In the genomic region with DNA sequence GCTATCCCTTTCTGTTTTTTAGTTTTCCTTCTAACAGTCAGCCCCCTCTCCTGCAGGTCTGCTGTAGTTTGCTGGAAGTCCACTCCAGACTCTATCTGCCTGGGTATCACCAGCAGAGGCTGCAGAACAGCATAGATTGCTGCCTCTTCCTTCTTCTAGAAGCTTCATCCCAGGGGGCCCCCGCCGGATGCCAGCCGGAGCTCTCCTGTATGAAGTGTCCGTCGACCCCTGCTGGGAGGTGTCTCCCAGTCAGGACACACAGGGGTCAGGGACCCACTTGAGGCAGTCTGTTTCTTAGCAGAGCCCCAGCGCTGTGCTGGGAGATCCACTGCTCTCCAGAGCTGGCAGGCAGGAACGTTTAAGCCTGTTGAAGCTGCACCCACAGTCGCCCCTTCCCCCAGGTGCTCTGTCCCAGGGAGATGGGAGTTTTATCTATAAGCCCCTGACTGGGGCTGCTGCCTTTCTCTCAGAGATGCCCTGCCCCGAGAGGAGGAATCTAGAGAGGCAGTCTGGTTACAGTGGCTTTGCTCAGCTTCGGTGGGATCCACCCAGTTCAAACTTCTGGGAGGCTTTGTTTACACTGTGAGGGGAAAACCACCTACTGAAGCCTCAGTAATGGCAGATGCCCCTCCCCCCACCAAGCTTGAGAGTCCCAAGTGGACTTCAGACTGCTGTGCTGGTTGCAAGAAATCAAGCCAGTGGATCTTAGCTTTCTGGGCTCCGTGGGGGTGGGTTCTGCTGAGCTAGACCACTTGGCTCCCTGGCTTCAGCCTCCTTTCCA, we compare ENCODE assay signal across 8 cellular contexts. TPM values are rescaled to one million over a fixed set of nuclear protein-coding genes. Genes with fewer than 3 reads are reported as not detected.
A peak's percentile ranks its signal among the peaks of the same experiment; 100 is the strongest.
DNase-seq lines count a peak whose midpoint lies in the region; ATAC-seq, FAIRE-seq and TF ChIP-seq lines count a peak whose summit lies in the region.
"Not testable (repeated sequence)": the region's sequence is repeated elsewhere in the genome, so short reads cannot be mapped to it uniquely, and the experiment has no call there.

No MANE protein-coding gene starts in this region.

- TF ChIP-seq CTCF in cardiac muscle cell (IDR thresholded peaks at IDR 0.05; ENCODE audit: low read depth, low read length); HepG2 (CRISPR knock-in tag; IDR thresholded peaks at IDR 0.05); transverse colon (IDR thresholded peaks at IDR 0.05): not testable (repeated sequence)

- not testable (repeated sequence) for TF ChIP-seq POLR2A in HepG2 (IDR thresholded peaks at IDR 0.05; ENCODE audit: insufficient read depth in 1 of 2, low read depth in 2 of 2, low read length in 2 of 2); transverse colon (IDR thresholded peaks at IDR 0.05)

- peak overlapping the region in 2 of 3 donors; percentile 53 to 74 for H3K27ac Mint-ChIP-seq in CD4-positive, CD25-positive, alpha-beta regulatory T cell
- peak overlapping the region; percentile 9 for H3K27ac Mint-ChIP-seq in activated CD4-positive, alpha-beta T cell treated with anti-CD3 and anti-CD28 coated beads, Interleukin-2, amount 10 ng/mL, durations not matched to agents 7 days and 5 days

- peaks cover 5 to 40% (median 38%) of the 10 kb centered on the region in 4 donors for H3K4me1 Mint-ChIP-seq in CD4-positive, CD25-positive, alpha-beta regulatory T cell
- H3K4me1 Mint-ChIP-seq in activated CD4-positive, alpha-beta T cell treated with anti-CD3 and anti-CD28 coated beads, Interleukin-2, amount 10 ng/mL, durations not matched to agents 7 days and 5 days = peaks cover 39% of the 10 kb centered on the region

- peak overlapping the region; percentile 39; the same call in 1 of the 2 replicates for H3K4me2 ChIP-seq in HepG2 (ENCODE audit: low read depth, low read length)

- BruUV-seq in HepG2 (replicated peaks; lab: Mats Ljungman, UMichigan) = not testable (repeated sequence)

- H3K27ac ChIP-seq in CD4-positive, CD25-positive, alpha-beta regulatory T cell (ENCODE audit: insufficient read depth, low read length, poor library complexity, severe bottlenecking); small intestine (ENCODE audit: low read depth in 1 of 2, low read length in 1 of 2): not testable (repeated sequence)
- H3K27ac ChIP-seq in cardiac muscle cell = peak overlapping the region; percentile 48
- peak overlapping the region; percentile 55 for H3K27ac ChIP-seq in HepG2 (ENCODE audit: extremely low read length, insufficient read depth, low read length)
- H3K27ac ChIP-seq in transverse colon = peak overlapping the region in 1 of 4 donors; percentile 29

- not testable (repeated sequence) for H3K79me2 ChIP-seq in HepG2 (ENCODE audit: insufficient read depth, low read length)

- H4K20me1 ChIP-seq in HepG2 (ENCODE audit: insufficient read depth, low read length) = not testable (repeated sequence)

- H3K27me3 Mint-ChIP-seq in CD4-positive, CD25-positive, alpha-beta regulatory T cell; activated CD4-positive, alpha-beta T cell treated with anti-CD3 and anti-CD28 coated beads, Interleukin-2, amount 10 ng/mL, durations not matched to agents 7 days and 5 days: not testable (repeated sequence)

- no CpG with 5 or more reads among the region's 11 CpGs for WGBS in HepG2 (ENCODE audit: low lambda C conversion rate)
- 51 to 68% (median 57%) methylated on average over 9 to 11 of the region's 11 CpGs for WGBS in small intestine, 3 donors
- WGBS in transverse colon (ENCODE audit: low coverage in 1 of 2), 2 donors = 63% methylated on average over 10 of the region's 11 CpGs; no CpG with 5 or more reads in 1 of the 2 donors

- not testable (repeated sequence) for ATAC-seq in CD4-positive, CD25-positive, alpha-beta regulatory T cell (ENCODE audit: low read depth in 2 of 2)
- ATAC-seq in HepG2 = peak; percentile 88

- H3K9me3 ChIP-seq in CD4-positive, CD25-positive, alpha-beta regulatory T cell (ENCODE audit: control insufficient read depth in 2 of 2, low read length in 2 of 2); cardiac muscle cell (ENCODE audit: low read depth); HepG2 (ENCODE audit: low read length); small intestine (ENCODE audit: control insufficient read depth, low read depth); transverse colon: not testable (repeated sequence)

- H3K27me3 ChIP-seq in CD4-positive, CD25-positive, alpha-beta regulatory T cell (ENCODE audit: control insufficient read depth, insufficient read depth, low read length); cardiac muscle cell; HepG2 (ENCODE audit: control insufficient read depth in 1 of 2, insufficient read depth in 2 of 2, low read length in 2 of 2); small intestine (ENCODE audit: control insufficient read depth in 2 of 2, insufficient read depth in 2 of 2, low read length in 2 of 2); transverse colon: not testable (repeated sequence)

- TF ChIP-seq RAD21 in HepG2 (CRISPR knock-in tag; IDR thresholded peaks at IDR 0.05) = not testable (repeated sequence)

- FAIRE-seq in HepG2 (lab: Jason Lieb, UNC); small intestine (lab: Jason Lieb, UNC): not testable (repeated sequence)

- not testable (repeated sequence) for H3K9ac ChIP-seq in HepG2 (ENCODE audit: insufficient read depth, low read depth, low read length)

- CTCF ChIA-PET in activated CD4-positive, alpha-beta T cell treated with anti-CD3 and anti-CD28 coated beads, Interleukin-2, amount 10 ng/mL, durations not matched to agents 7 days and 5 days (lab: Charles Lee) = interaction anchor here (1.1 to 2.1 kb wide), 2 partner anchors 9 to 10 kb away, joined by 3 to 5 read pairs; no protein-coding TSS in a partner anchor
- CTCF ChIA-PET in HepG2 (lab: Yijun Ruan, JAX; ENCODE audit: low intra/inter-chr PET ratio, low total read pairs) = not testable (repeated sequence)

- not testable (repeated sequence) for H3K4me3 Mint-ChIP-seq in CD4-positive, CD25-positive, alpha-beta regulatory T cell; activated CD4-positive, alpha-beta T cell treated with anti-CD3 and anti-CD28 coated beads, Interleukin-2, amount 10 ng/mL, durations not matched to agents 7 days and 5 days

- H3K4me3 ChIP-seq in CD4-positive, CD25-positive, alpha-beta regulatory T cell (ENCODE audit: low read depth, low read length); cardiac muscle cell; small intestine (ENCODE audit: low read depth in 1 of 2, low read length in 2 of 2); transverse colon: not testable (repeated sequence)
- H3K4me3 ChIP-seq in HepG2 (replicated peaks in 1 of 3; ENCODE audit: insufficient read depth in 1 of 3, low read depth in 2 of 3, low read length in 3 of 3) = 0 out of 6 replicates have a peak overlapping the region, but pooled peaks of 1 of the 3 experiments have one; percentile 23

- DNase-seq in CD4-positive, CD25-positive, alpha-beta regulatory T cell; activated CD4-positive, alpha-beta T cell treated with anti-CD3 and anti-CD28 coated beads, Interleukin-2, amount 10 ng/mL, durations not matched to agents 7 days and 5 days; cardiac muscle cell (ENCODE audit: low read depth in 1 of 2, low spot score in 1 of 2): not testable (repeated sequence)
- DNase-seq in H4 (ENCODE audit: low spot score) (peak; percentile 24), amniotic epithelial cell (ENCODE audit: low read depth) (peak; percentile 9), HepG2 (ENCODE audit: low spot score) (peak; percentile 21), small intestine (peak; percentile 47), transverse colon (peak; percentile 11)

- peak in 1 of 2 experiments; percentile 20; a peak in 1 of 4 replicates for TF ChIP-seq EP300 in HepG2 (IDR thresholded peaks at IDR 0.05; ENCODE audit: low read depth in 2 of 2, low read length in 2 of 2)
- TF ChIP-seq EP300 in HepG2 (CRISPR knock-in tag; IDR thresholded peaks at IDR 0.05; ENCODE audit: borderline replicate concordance); transverse colon (IDR thresholded peaks at IDR 0.05; ENCODE audit: low read depth): not testable (repeated sequence)

- peaks cover 14% of the 10 kb centered on the region for H3K36me3 ChIP-seq in CD4-positive, CD25-positive, alpha-beta regulatory T cell (ENCODE audit: control insufficient read depth, insufficient read depth, low read length)
- H3K36me3 ChIP-seq in cardiac muscle cell; HepG2 (replicated peaks in 1 of 2; ENCODE audit: control insufficient read depth in 1 of 2, insufficient read depth in 2 of 2, low read length in 2 of 2); small intestine (ENCODE audit: control insufficient read depth in 2 of 2, insufficient read depth in 2 of 2, low read length in 2 of 2); transverse colon: not testable (repeated sequence)

- intact Hi-C loops in HepG2 (cut with micrococcal nuclease; ENCODE audit: unreplicated experiment); transverse colon (cut with DNase I; ENCODE audit: low total_unique reads): not testable (repeated sequence)

- H3K4me1 ChIP-seq in CD4-positive, CD25-positive, alpha-beta regulatory T cell (ENCODE audit: control insufficient read depth, insufficient read depth, low read length, poor library complexity, severe bottlenecking); cardiac muscle cell (ENCODE audit: low read depth); small intestine (ENCODE audit: control insufficient read depth in 2 of 2, insufficient read depth in 1 of 2, low read depth in 1 of 2, low read length in 1 of 2); transverse colon: not testable (repeated sequence)
- peaks cover 44% of the 10 kb centered on the region for H3K4me1 ChIP-seq in HepG2 (ENCODE audit: insufficient read depth, low read length)

- not testable (repeated sequence) for H2AFZ ChIP-seq in HepG2 (ENCODE audit: low read length)

- POLR2A ChIA-PET in activated CD4-positive, alpha-beta T cell treated with anti-CD3 and anti-CD28 coated beads, Interleukin-2, amount 10 ng/mL, durations not matched to agents 7 days and 5 days (lab: Charles Lee) = interaction anchor here (1.2 kb wide), 1 partner anchor 10 kb away, joined by 3 read pairs; a partner anchor contains a TSS
- POLR2A ChIA-PET in HepG2 (lab: Yijun Ruan, JAX) = interaction anchor here (4.7 kb wide), 1 partner anchor 9 kb away, joined by 42 read pairs; a partner anchor contains a TSS

- H3K36me3 Mint-ChIP-seq in CD4-positive, CD25-positive, alpha-beta regulatory T cell = peaks cover 30% of the 10 kb centered on the region
- H3K36me3 Mint-ChIP-seq in activated CD4-positive, alpha-beta T cell treated with anti-CD3 and anti-CD28 coated beads, Interleukin-2, amount 10 ng/mL, durations not matched to agents 7 days and 5 days (ENCODE audit: low read depth) = peaks cover 66% of the 10 kb centered on the region

- in situ Hi-C loops in HepG2 (cut with HindIII; ENCODE audit: extremely low pct_ligation_motif_present, low pct_unique_long_range_greater_than_20kb); transverse colon (cut with MboI; ENCODE audit: low pct_ligation_motif_present in 1 of 4, low pct_unique_long_range_greater_than_20kb in 1 of 4, low sequenced_read_pairs in 3 of 4): not testable (repeated sequence)

- not testable (repeated sequence) for H3K9me3 Mint-ChIP-seq in CD4-positive, CD25-positive, alpha-beta regulatory T cell; activated CD4-positive, alpha-beta T cell treated with anti-CD3 and anti-CD28 coated beads, Interleukin-2, amount 10 ng/mL, durations not matched to agents 7 days and 5 days

RNA-seq across cellular contexts. Expression of a gene that starts 9.8 kb away (rescaled TPM):
- 17.9 TPM for total RNA-seq in CD4-positive, CD25-positive, alpha-beta regulatory T cell
- polyA plus RNA-seq in CD4-positive, CD25-positive, alpha-beta regulatory T cell = 10 to 100 TPM; 27.4 to 48.1 (median 38.8) TPM
- 9.9 and 14.7 TPM in 2 replicates for total RNA-seq in H4 (2014; rRNA removed; shearing (Covaris generic))
- 10 to 100 TPM; 24.2 to 25.4 TPM for total RNA-seq in activated CD4-positive, alpha-beta T cell treated with anti-CD3 and anti-CD28 coated beads, Interleukin-2, amount 10 ng/mL, durations not matched to agents 7 days and 5 days
- 8.9 and 9.1 TPM in 2 replicates for total RNA-seq in cardiac muscle cell
- 42.4 and 46.3 TPM in 2 replicates for polyA plus RNA-seq in cardiac muscle cell
- total RNA-seq in HepG2 (2016; rRNA removed; fragmentation: Illumina TruSeq; extraction: Trizol) = 24.7 and 43.4 TPM in 2 replicates
- 4.4 and 4.7 TPM in 2 replicates for total RNA-seq in HepG2 (2016; cell fraction: cytosol; rRNA removed; fragmentation: Illumina TruSeq; extraction: Trizol; ENCODE audit: low read depth)
- total RNA-seq in HepG2 (2016; cell fraction: insoluble cytoplasmic fraction; rRNA removed; fragmentation: Illumina TruSeq; extraction: Trizol) = 26.3 and 44.5 TPM in 2 replicates
- 7.1 and 7.5 TPM in 2 replicates for total RNA-seq in HepG2 (2016; cell fraction: membrane; rRNA removed; fragmentation: Illumina TruSeq; extraction: Trizol)
- total RNA-seq in HepG2 (2016; cell fraction: nucleus; rRNA removed; fragmentation: Illumina TruSeq; extraction: Trizol) = 13.4 and 16.7 TPM in 2 replicates
- 22.2 and 22.8 TPM in 2 replicates for polyA plus RNA-seq in HepG2 (2011; rRNA removed)
- polyA plus RNA-seq in HepG2 (2011; cell fraction: cytosol; rRNA removed) = 16.4 and 23.1 TPM in 2 replicates
- polyA plus RNA-seq in HepG2 (2011; cell fraction: nucleus; rRNA removed) = 6.7 and 9.0 TPM in 2 replicates
- 38.3 and 44.2 TPM in 2 replicates for polyA plus RNA-seq in HepG2 (2012)
- 6.5 TPM in 2 replicates for polyA plus RNA-seq in HepG2 (2016; cell fraction: cytosol; fragmentation: Illumina TruSeq; extraction: Trizol; ENCODE audit: low read depth)
- polyA plus RNA-seq in HepG2 (2016; cell fraction: insoluble cytoplasmic fraction; fragmentation: Illumina TruSeq; extraction: Trizol; ENCODE audit: low read depth) = 76.8 and 85.6 TPM in 2 replicates
- polyA plus RNA-seq in HepG2 (2016; cell fraction: membrane; fragmentation: Illumina TruSeq; extraction: Trizol; ENCODE audit: low read depth) = 7.2 and 10.0 TPM in 2 replicates
- 28.3 and 28.6 TPM in 2 replicates for polyA plus RNA-seq in HepG2 (2016; cell fraction: nucleus; fragmentation: Illumina TruSeq; extraction: Trizol; ENCODE audit: insufficient read depth, low read depth)
- 20.6 TPM in 1 of 2 replicates, not detected in the other for polyA minus RNA-seq in HepG2 (2011; rRNA and poly(A)+ RNA removed; ENCODE audit: low replicate concordance)
- 10.9 and 12.7 TPM in 2 replicates for polyA minus RNA-seq in HepG2 (2011; cell fraction: cytosol; rRNA and poly(A)+ RNA removed)
- 6.2 and 7.6 TPM in 2 replicates for polyA minus RNA-seq in HepG2 (2011; cell fraction: nucleus; rRNA and poly(A)+ RNA removed)
- 10 to 100 TPM; 31.3 to 57.3 (median 43.1) TPM for polyA plus RNA-seq in small intestine
- 10 to 100 TPM in 2 of 4 donors, 1 to 10 TPM in 2; 1.5 to 22.9 (median 10.8) TPM for total RNA-seq in transverse colon
